Comparison of ENCODE assay signal across 11 cellular contexts in the genomic region with DNA sequence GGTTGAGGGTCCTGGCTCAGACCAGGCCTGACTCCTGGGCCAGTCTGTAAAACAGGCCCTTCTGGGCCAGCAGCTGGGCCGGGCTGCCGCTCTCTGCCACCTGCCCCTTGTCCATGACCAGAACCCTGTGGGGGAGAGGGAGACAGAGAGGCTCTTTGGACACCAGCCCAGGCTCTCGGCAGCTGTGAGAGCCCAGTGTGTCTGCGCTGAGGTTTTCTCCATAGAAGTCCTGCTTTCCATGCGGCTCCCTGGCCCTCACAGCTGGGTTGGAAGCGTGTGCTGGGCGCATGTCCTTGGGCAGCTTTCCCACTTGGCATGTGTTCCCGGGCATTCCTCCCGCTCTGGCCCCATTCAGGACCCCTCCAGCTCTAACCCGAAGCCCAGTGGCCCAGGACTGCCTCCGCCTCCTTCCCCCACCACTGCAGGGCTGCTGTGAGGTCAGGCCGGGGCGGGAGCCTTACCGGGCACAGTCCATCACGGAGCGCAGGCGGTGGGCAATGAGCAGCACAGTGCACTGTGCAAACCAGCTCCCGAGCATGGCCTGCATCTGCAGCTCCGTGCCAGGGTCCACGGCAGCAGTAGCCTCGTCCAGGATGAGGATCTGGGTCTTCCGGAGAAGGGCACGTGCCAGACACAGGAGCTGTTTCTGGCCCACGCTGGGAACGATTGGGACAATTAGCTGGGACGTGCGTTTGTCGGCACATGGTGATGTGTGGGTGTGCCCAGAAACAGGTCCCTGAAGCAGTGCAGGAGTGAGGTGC.
DNase-seq lines count a peak whose midpoint lies in the region; ATAC-seq and TF ChIP-seq lines count a peak whose summit lies in the region.
"Had no signal": no experiment of that assay in that cellular context is flagged by ENCODE, and none has a peak within 500 bp of the region (broad histone marks: within the 10 kb centered on the region; RNA-seq: fewer than 3 reads in every experiment).

No MANE protein-coding gene starts in this region.

- H3K9ac ChIP-seq in trophoblast cell (ENCODE audit: low read length) = no peak overlapping the region
- H3K9ac ChIP-seq: KMS-11 had no signal

- DNase-seq in H7 (peak; percentile 67), brain microvascular endothelial cell (peak; percentile 16), hypothalamus (lab: John Stamatoyannopoulos, UW) (peak; percentile 5 to 94 (median 78)), skeletal muscle cell (ENCODE audit: low read depth) (peak; percentile 60), trophoblast cell (no peak), HUDEP-2 (lab: John Stamatoyannopoulos, UW; ENCODE audit: unreplicated experiment in 76 of 76) (no peak)
- no peak for DNase-seq in activated CD4-positive, alpha-beta T cell treated with anti-CD3 and anti-CD28 coated beads for 48 hours
- DNase-seq: activated CD8-positive, alpha-beta memory T cell treated with anti-CD3 and anti-CD28 coated beads, Interleukin-2, amount 50 U/mL, for 48 hours; SIG-M5 had no signal

- H3K36me3 ChIP-seq in H7 (replicated peaks; ENCODE audit: control insufficient read depth, insufficient read depth, low read length) (no peaks in the 10 kb centered on the region; the same call in 1 of the 2 replicates), brain microvascular endothelial cell (replicated peaks) (peaks cover 13% of the 10 kb centered on the region), trophoblast cell (ENCODE audit: control insufficient read depth in 1 of 2, insufficient read depth in 2 of 2, low read length in 2 of 2) (peaks cover 2 to 3% of the 10 kb centered on the region in 2 experiments)

- no peak overlapping the region for H2BK120ac ChIP-seq in trophoblast cell (ENCODE audit: insufficient read depth, low read length, poor library complexity)

- no peak overlapping the region for H3K14ac ChIP-seq in trophoblast cell (ENCODE audit: low read length)

- H3K4ac ChIP-seq in trophoblast cell (ENCODE audit: low read depth, low read length) = no peak overlapping the region

- no peak for ATAC-seq in HG03442 (IDR thresholded peaks at IDR 0.05; ENCODE audit: unreplicated experiment)

- H4K91ac ChIP-seq in trophoblast cell (ENCODE audit: low read depth, low read length) = no peak overlapping the region

- no peak overlapping the region for H4K8ac ChIP-seq in trophoblast cell (ENCODE audit: low read depth, low read length)

- H3K27me3 ChIP-seq in H7 (ENCODE audit: control insufficient read depth, insufficient read depth, low read length) = no peaks in the 10 kb centered on the region
- H3K27me3 ChIP-seq in brain microvascular endothelial cell (replicated peaks) = no peaks in the 10 kb centered on the region
- no peaks in the 10 kb centered on the region for H3K27me3 ChIP-seq in trophoblast cell (ENCODE audit: insufficient read depth, low read length)

- no CpG with 5 or more reads among the region's 28 CpGs for WGBS in trophoblast cell (ENCODE audit: extremely low coverage, insufficient coverage, insufficient read length)

- H3K4me2 ChIP-seq in trophoblast cell (ENCODE audit: low read length) = no peak overlapping the region
- H3K4me2 ChIP-seq: KMS-11 had no signal

- no peak overlapping the region for H4K12ac ChIP-seq in trophoblast cell (ENCODE audit: low read depth, low read length)

- no peak overlapping the region for H2AK5ac ChIP-seq in trophoblast cell (ENCODE audit: low read length)

- H3K9me3 ChIP-seq in trophoblast cell (ENCODE audit: insufficient read depth, low read depth, low read length) = peaks cover 3% of the 10 kb centered on the region

- peaks cover 0 to 4% of the 10 kb centered on the region in 2 experiments for H3K4me1 ChIP-seq in trophoblast cell (ENCODE audit: control insufficient read depth in 1 of 2, insufficient read depth in 2 of 2, low read length in 2 of 2)

- no peak for TF ChIP-seq CTCF in brain microvascular endothelial cell (IDR thresholded peaks at IDR 0.05; ENCODE audit: low read depth, low read length, missing control alignments)

- in situ Hi-C loops in brain microvascular endothelial cell (cut with HindIII; ENCODE audit: low pct_ligation_motif_present, low sequenced_read_pairs) = no loop called here

- H2BK12ac ChIP-seq in trophoblast cell (ENCODE audit: low read length) = no peak overlapping the region

- H3K27ac ChIP-seq in brain microvascular endothelial cell (no peak overlapping the region), trophoblast cell (ENCODE audit: low read depth, low read length) (no peak overlapping the region)
- H3K27ac ChIP-seq: KMS-11 had no signal

- no peak overlapping the region for H2AFZ ChIP-seq in trophoblast cell (ENCODE audit: insufficient read depth, low read length, poor library complexity)

- no peak overlapping the region for H3K23ac ChIP-seq in trophoblast cell (ENCODE audit: low read length)

- H3K18ac ChIP-seq in trophoblast cell (ENCODE audit: low read length) = no peak overlapping the region

- H3K79me2 ChIP-seq in trophoblast cell (ENCODE audit: control insufficient read depth, insufficient read depth, low read length, poor library complexity) = no peaks in the 10 kb centered on the region

- H3K79me1 ChIP-seq in trophoblast cell (ENCODE audit: low read length) = no peaks in the 10 kb centered on the region

- no peak overlapping the region for H2BK5ac ChIP-seq in trophoblast cell (ENCODE audit: low read depth, low read length, poor library complexity)

- H3K4me3 ChIP-seq in H7 (ENCODE audit: insufficient read depth, low read depth, low read length) (no peak overlapping the region), brain microvascular endothelial cell (ENCODE audit: low read depth, low read length) (no peak overlapping the region), skeletal muscle cell (ENCODE audit: low read depth, low read length) (no peak overlapping the region), trophoblast cell (ENCODE audit: low read depth, low read length) (no peak overlapping the region)

Comparison
In these comparisons a context has a peak if more than half of its experiments do, and no peak if none do; other contexts are left out.
1. DNase-seq: peak in H7 (single experiment), brain microvascular endothelial cell (single experiment), hypothalamus (51 of 51) and skeletal muscle cell (single experiment); none in activated CD4-positive, alpha-beta T cell treated with anti-CD3 and anti-CD28 coated beads for 48 hours (single experiment), trophoblast cell (0 of 2) and HUDEP-2 (0 of 76).